ENCODE assay signal across 14 cellular contexts in genomic region chr7:112132123-112132694, GRCh38.
A peak's percentile ranks its signal among the peaks of the same experiment; 100 is the strongest.
DNase-seq lines count a peak whose midpoint lies in the region; ATAC-seq and TF ChIP-seq lines count a peak whose summit lies in the region.
"Had no signal": no experiment of that assay in that cellular context is flagged by ENCODE, and none has a peak within 500 bp of the region (broad histone marks: within the 10 kb centered on the region; RNA-seq: fewer than 3 reads in every experiment).

No MANE protein-coding gene starts in this region.

- H3K27ac ChIP-seq in liver (ENCODE audit: low read depth in 1 of 2, low read length in 2 of 2) (peak overlapping the region in 1 of 2 donors; percentile 28), stomach (peak overlapping the region in 3 of 5 donors; percentile 4 to 20 (median 20))
- H3K27ac ChIP-seq: colonic mucosa had no signal

- H3K27me3 Mint-ChIP-seq in chondrocyte (ENCODE audit: low read depth): no peaks in the 10 kb centered on the region
- H3K27me3 Mint-ChIP-seq: activated naive CD8-positive, alpha-beta T cell treated with anti-CD3 and anti-CD28 coated beads, Interleukin-2, amount 50 U/mL, for 24 hours had no signal

- peak overlapping the region; percentile 29 for H3K4me2 ChIP-seq in Loucy (ENCODE audit: low read depth, low read length, poor library complexity, severe bottlenecking)

- H3K27ac Mint-ChIP-seq in chondrocyte (ENCODE audit: unreplicated experiment): no peak overlapping the region
- H3K27ac Mint-ChIP-seq: activated naive CD8-positive, alpha-beta T cell treated with anti-CD3 and anti-CD28 coated beads, Interleukin-2, amount 50 U/mL, for 24 hours had no signal

- H3K9me2 ChIP-seq in Loucy (replicated peaks; ENCODE audit: low read depth, low read length): no peaks in the 10 kb centered on the region

- TF ChIP-seq POLR2A in stomach (IDR thresholded peaks at IDR 0.05): no peak

- peak overlapping the region; percentile 87 for H2AFZ ChIP-seq in Loucy (ENCODE audit: low read length)

- no peaks in the 10 kb centered on the region for H3K36me3 ChIP-seq in Loucy (ENCODE audit: insufficient read depth, low read length)
- no peaks in the 10 kb centered on the region for H3K36me3 ChIP-seq in liver (ENCODE audit: control insufficient read depth in 4 of 4, insufficient read depth in 3 of 4, low read depth in 1 of 4, low read length in 3 of 4)
- H3K36me3 ChIP-seq in stomach: no peaks in the 10 kb centered on the region
- H3K36me3 ChIP-seq: colonic mucosa, MG63 had no signal

- H3F3A ChIP-seq in Loucy (ENCODE audit: low read depth): no peaks in the 10 kb centered on the region

- H4K20me1 ChIP-seq in Loucy (ENCODE audit: insufficient read depth, low read length, poor library complexity, severe bottlenecking): no peaks in the 10 kb centered on the region

- ATAC-seq in GM19035 (IDR thresholded peaks at IDR 0.05; ENCODE audit: unreplicated experiment) (no peak), GM18907 (IDR thresholded peaks at IDR 0.05; ENCODE audit: unreplicated experiment) (no peak)
- ATAC-seq: activated naive CD8-positive, alpha-beta T cell treated with anti-CD3 and anti-CD28 coated beads, Interleukin-2, amount 50 U/mL, for 24 hours had no signal

- H3K4me3 ChIP-seq in Loucy (ENCODE audit: low read length, poor library complexity, severe bottlenecking): peak overlapping the region; percentile 10
- H3K4me3 ChIP-seq in liver (ENCODE audit: low read depth in 1 of 3, low read length in 3 of 3): no peak overlapping the region
- no peak overlapping the region for H3K4me3 ChIP-seq in stomach
- H3K4me3 ChIP-seq: colonic mucosa, MG63 had no signal

- H3K4me1 ChIP-seq in Loucy (ENCODE audit: insufficient read depth, low read length, poor library complexity, severe bottlenecking) (peaks cover 20% of the 10 kb centered on the region), liver (ENCODE audit: control insufficient read depth in 4 of 4, insufficient read depth in 4 of 4, low read length in 3 of 4) (peaks cover 10 to 39% (median 21%) of the 10 kb centered on the region in 4 donors), stomach (peaks cover 0 to 14% (median 4%) of the 10 kb centered on the region in 4 donors)
- H3K4me1 ChIP-seq: colonic mucosa had no signal

- TF ChIP-seq RAD21 in liver (IDR thresholded peaks at IDR 0.05): no peak

- no peak for TF ChIP-seq EP300 in stomach (IDR thresholded peaks at IDR 0.05)

- no peaks in the 10 kb centered on the region for H3K9me3 Mint-ChIP-seq in chondrocyte (ENCODE audit: low read depth)
- H3K9me3 Mint-ChIP-seq: activated naive CD8-positive, alpha-beta T cell treated with anti-CD3 and anti-CD28 coated beads, Interleukin-2, amount 50 U/mL, for 24 hours had no signal

- H3K27me3 ChIP-seq in Loucy (ENCODE audit: insufficient read depth, low read length, poor library complexity, severe bottlenecking) (no peaks in the 10 kb centered on the region), liver (ENCODE audit: control insufficient read depth in 4 of 4, insufficient read depth in 4 of 4, low read length in 3 of 4) (no peaks in the 10 kb centered on the region), stomach (no peaks in the 10 kb centered on the region)
- H3K27me3 ChIP-seq: colonic mucosa, MG63 had no signal

- H3K36me3 Mint-ChIP-seq in chondrocyte (ENCODE audit: low read depth): no peaks in the 10 kb centered on the region

- no peaks in the 10 kb centered on the region for H3K79me2 ChIP-seq in Loucy (ENCODE audit: insufficient read depth, low read length)

- intact Hi-C loops in stomach (cut with DNase I; ENCODE audit: low total_unique reads): no loop called here

- H3K9ac ChIP-seq in Loucy (ENCODE audit: low read depth, low read length, poor library complexity, severe bottlenecking) (no peak overlapping the region), liver (ENCODE audit: low read depth in 1 of 2, low read length in 2 of 2) (no peak overlapping the region)

- 75% methylated on average over 3 of the region's 3 CpGs for WGBS in liver
- 59 to 71% (median 61%) methylated on average over 3 of the region's 3 CpGs for WGBS in stomach, 5 donors

- DNase-seq in cerebellar cortex (ENCODE audit: low spot score) (peak; percentile 95), stomach (no peak), NCI-H345 (lab: John Stamatoyannopoulos, UW) (no peak), chondrocyte (ENCODE audit: low spot score) (no peak)
- DNase-seq: activated naive CD8-positive, alpha-beta T cell treated with anti-CD3 and anti-CD28 coated beads, Interleukin-2, amount 50 U/mL, for 24 hours; activated T-cell treated with anti-CD3 and anti-CD28 coated beads, Interleukin-2, amount 50 U/mL, for 48 hours; colonic mucosa; MG63; SHP77; stimulated activated CD4-positive, alpha-beta T cell treated with anti-CD3 and anti-CD28 coated beads, Interleukin-12 subunit alpha, Interleukin-12 subunit beta, amount 100 ng/mL, for 4 hours had no signal

- H3K9me3 ChIP-seq in Loucy (ENCODE audit: insufficient read depth, low read depth, low read length) (no peaks in the 10 kb centered on the region), liver (ENCODE audit: control insufficient read depth in 4 of 4, low read length in 3 of 4) (no peaks in the 10 kb centered on the region), stomach (no peaks in the 10 kb centered on the region)
- H3K9me3 ChIP-seq: colonic mucosa, MG63 had no signal

- peaks cover 48% of the 10 kb centered on the region for H3K4me1 Mint-ChIP-seq in chondrocyte (ENCODE audit: low read depth)
- H3K4me1 Mint-ChIP-seq: activated naive CD8-positive, alpha-beta T cell treated with anti-CD3 and anti-CD28 coated beads, Interleukin-2, amount 50 U/mL, for 24 hours had no signal

- H3K4me3 Mint-ChIP-seq in chondrocyte (ENCODE audit: unreplicated experiment): no peak overlapping the region
- H3K4me3 Mint-ChIP-seq: activated naive CD8-positive, alpha-beta T cell treated with anti-CD3 and anti-CD28 coated beads, Interleukin-2, amount 50 U/mL, for 24 hours had no signal

- TF ChIP-seq CTCF in Loucy (conservative IDR thresholded peaks at IDR 0.05; ENCODE audit: low read length) (no peak), liver (IDR thresholded peaks at IDR 0.05; ENCODE audit: low read depth, low read length, missing input control) (no peak), stomach (IDR thresholded peaks at IDR 0.05) (no peak), chondrocyte (IDR thresholded peaks at IDR 0.05) (no peak)

TF ChIP-seq in liver, 16 proteins besides CTCF, POLR2A, EP300 and RAD21:
- TF ChIP-seq NR2F2 (IDR thresholded peaks at IDR 0.05): peak; percentile 10
- no peak for TF ChIP-seq HNF4G (IDR thresholded peaks at IDR 0.05)
